Comparison of ENCODE assay signal across 35 cellular contexts in the genomic region with DNA sequence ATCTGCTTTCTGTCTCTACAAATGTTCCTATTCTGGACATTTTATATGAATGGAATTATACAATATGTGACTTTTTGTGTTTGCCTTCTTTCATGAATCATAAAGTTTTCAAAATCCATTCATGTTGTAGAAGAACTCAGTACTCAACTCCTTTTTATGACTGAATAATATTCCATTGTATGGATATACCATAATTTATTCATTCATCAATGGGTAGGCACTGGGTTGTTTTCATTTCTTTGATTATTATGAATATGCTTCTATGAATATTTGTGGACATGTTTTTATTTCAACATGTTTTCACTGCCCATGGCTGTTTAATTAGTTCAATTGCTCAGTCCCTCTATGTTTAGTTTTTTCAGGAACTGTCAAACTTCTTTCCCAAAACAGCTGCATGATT.
"Had no signal": no experiment of that assay in that cellular context is flagged by ENCODE, and none has a peak within 500 bp of the region (broad histone marks: within the 10 kb centered on the region; RNA-seq: fewer than 3 reads in every experiment).

No MANE protein-coding gene starts in this region.

- DNase-seq: Karpas-422, Kasumi-1, KBM-7, KG1, MG63, MM.1S, MV-4-11, NCI-H1048, NCI-H1092, NCI-H1092 treated with DMSO at 0.1 percent for 48 hours, NCI-H1105, NCI-H1105 treated with DMSO at 0.1 percent for 48 hours, NCI-H1417, NCI-H1417 treated with DMSO at 0.1 percent for 48 hours, NCI-H1436, NCI-H1436 treated with DMSO at 0.1 percent for 48 hours, NCI-H146, NCI-H1694, NCI-H1694 treated with DMSO at 0.1 percent for 48 hours, NCI-H187, NCI-H187 treated with DMSO at 0.1 percent for 48 hours, NCI-H1930, NCI-H2029, NCI-H2029 treated with DMSO at 0.1 percent for 48 hours, NCI-H2081, NCI-H2081 treated with DMSO at 0.1 percent for 48 hours, NCI-H2107, NCI-H2171, NCI-H2171 treated with DMSO at 0.1 percent for 48 hours, NCI-H2227 treated with DMSO at 0.1 percent for 48 hours, NCI-H226, NCI-H345, NCI-H446, NCI-H446 treated with DMSO at 0.1 percent for 48 hours had no signal

- H3K4me3 ChIP-seq: MG63 had no signal

- H3K27ac ChIP-seq: KMS-11 had no signal

- H3K27me3 ChIP-seq: MG63 had no signal

- H3K9ac ChIP-seq: KMS-11 had no signal

- H3K36me3 ChIP-seq: MG63 had no signal

- H3K4me2 ChIP-seq: KMS-11 had no signal
